In the genomic region with DNA sequence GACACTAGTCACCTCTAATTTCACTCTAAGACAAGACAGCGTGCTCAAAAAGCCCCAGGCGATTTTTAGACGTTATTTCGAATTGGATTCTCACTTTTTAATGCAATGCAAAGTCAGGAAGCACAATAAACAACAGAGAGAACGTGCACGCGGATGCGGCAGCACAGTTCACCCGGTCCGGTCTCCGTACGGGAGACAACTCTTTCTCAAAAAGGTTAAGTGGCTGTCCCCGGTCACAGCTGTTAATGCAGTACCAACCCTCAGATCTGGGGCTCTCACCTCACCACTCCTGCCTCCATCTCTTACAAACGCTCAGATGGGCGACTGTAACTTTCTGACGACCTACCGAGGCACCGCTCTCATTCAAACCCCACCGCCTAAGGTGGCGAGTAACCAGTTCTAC, we compare ENCODE assay signal across 8 cellular contexts. TPM values are rescaled to one million over a fixed set of nuclear protein-coding genes. Genes with fewer than 3 reads are reported as not detected.
A peak's percentile ranks its signal among the peaks of the same experiment; 100 is the strongest.
DNase-seq lines count a peak whose midpoint lies in the region; ATAC-seq and TF ChIP-seq lines count a peak whose summit lies in the region.

No MANE protein-coding gene starts in this region.

- peak overlapping the region; percentile 24; the same call in 1 of the 2 replicates for H2BK120ac ChIP-seq in IMR-90 (ENCODE audit: low read depth, low read length)

- peak overlapping the region; percentile 84 for H3K4me2 ChIP-seq in IMR-90 (ENCODE audit: low read depth, low read length)

- peaks cover 3 to 28% of the 10 kb centered on the region in 2 experiments; a peak in 3 of 4 replicates for H3K79me1 ChIP-seq in IMR-90 (ENCODE audit: low read depth in 1 of 2, low read length in 2 of 2)

- peak overlapping the region; percentile 94 for H3K23ac ChIP-seq in IMR-90 (ENCODE audit: low read depth, low read length)

- in situ Hi-C loops in IMR-90 (cut with MboI; ENCODE audit: low sequenced_read_pairs) = loop anchor here (10.0 kb wide), 1 partner anchor 409 kb away; no protein-coding TSS in a partner anchor

- ATAC-seq in IMR-90 (ENCODE audit: low read depth) = no peak
- ATAC-seq in body of pancreas = no peak
- ATAC-seq in lower lobe of right lung = peak in 1 of 2 donors; percentile 4

- no peak for TF ChIP-seq POLR2A in IMR-90 (IDR thresholded peaks at IDR 0.05; ENCODE audit: low read depth, low read length)
- TF ChIP-seq POLR2A in body of pancreas (IDR thresholded peaks at IDR 0.05) = no peak

- H3K27ac ChIP-seq in IMR-90 (ENCODE audit: insufficient read depth, low read length) (peak overlapping the region; percentile 70), body of pancreas (peak overlapping the region; percentile 91 to 98 (median 93)), lower lobe of right lung (peak overlapping the region; percentile 95)

- H4K91ac ChIP-seq in IMR-90 (ENCODE audit: insufficient read depth, low read depth, low read length) = peak overlapping the region; percentile 78

- peak overlapping the region; percentile 93 for H3K4me3 Mint-ChIP-seq in T-helper 1 cell treated with Interleukin-12 subunit alpha and Interleukin-12 subunit beta and Interleukin-4 antibody, amounts not matched to agents 30 μg/mL and 1 μg/mL, for 36 hours
- H3K4me3 Mint-ChIP-seq in type B pancreatic cell = peak overlapping the region; percentile 100

- no peak overlapping the region for H2BK20ac ChIP-seq in IMR-90 (ENCODE audit: low read depth, low read length)

- no peak for TF ChIP-seq RAD21 in IMR-90 (IDR thresholded peaks at IDR 0.05; ENCODE audit: low read length)

- H2BK5ac ChIP-seq in IMR-90 (ENCODE audit: low read depth, low read length, poor library complexity, severe bottlenecking) = peak overlapping the region; percentile 82

- H3K36me3 ChIP-seq in IMR-90 (ENCODE audit: control insufficient read depth, insufficient read depth, low read length) (no peaks in the 10 kb centered on the region), body of pancreas (replicated peaks in 1 of 2; ENCODE audit: insufficient read depth in 1 of 2, low read depth in 2 of 2) (no peaks in the 10 kb centered on the region), lower lobe of right lung (no peaks in the 10 kb centered on the region)

- peaks cover 53% of the 10 kb centered on the region for H4K20me1 ChIP-seq in IMR-90 (ENCODE audit: insufficient read depth, low read length)

- 0 out of 3 replicates have a peak overlapping the region, but pooled peaks have one; percentile 27 for H2BK15ac ChIP-seq in IMR-90 (ENCODE audit: low read depth, low read length)

- H2AK5ac ChIP-seq in IMR-90 (ENCODE audit: low read depth, low read length) = peak overlapping the region; percentile 51

- H3K4me1 ChIP-seq in IMR-90 (ENCODE audit: control insufficient read depth, insufficient read depth, low read length) (peaks cover 2% of the 10 kb centered on the region; the same call in 1 of the 2 replicates), body of pancreas (peaks cover 38% of the 10 kb centered on the region), lower lobe of right lung (peaks cover 48% of the 10 kb centered on the region)

- peak overlapping the region; percentile 98 for H3K14ac ChIP-seq in IMR-90 (replicated peaks; ENCODE audit: low read depth, low read length)

- POLR2A ChIA-PET in IMR-90 (lab: Charles Lee; ENCODE audit: unreplicated experiment) = interaction anchor here (0.6 to 0.9 kb wide), 2 partner anchors 377 to 388 kb away, joined by 3 read pairs; no protein-coding TSS in a partner anchor

- CTCF ChIA-PET in IMR-90 (lab: Yijun Ruan, JAX) = interaction anchor here (1.6 kb wide), 1 partner anchor 89 kb away, joined by 4 read pairs; no protein-coding TSS in a partner anchor

- H3K4me3 ChIP-seq in IMR-90 (ENCODE audit: insufficient read depth, low read depth, low read length) = peak overlapping the region; percentile 85
- H3K4me3 ChIP-seq in body of pancreas = peak overlapping the region; percentile 69 to 82
- H3K4me3 ChIP-seq in lower lobe of right lung = peak overlapping the region; percentile 93

- H3K27me3 Mint-ChIP-seq in T-helper 1 cell treated with Interleukin-12 subunit alpha and Interleukin-12 subunit beta and Interleukin-4 antibody, amounts not matched to agents 30 μg/mL and 1 μg/mL, for 36 hours (ENCODE audit: low read depth) = peaks cover 3% of the 10 kb centered on the region
- H3K27me3 Mint-ChIP-seq in type B pancreatic cell = no peaks in the 10 kb centered on the region

- intact Hi-C loops in IMR-90 (cut with micrococcal nuclease) (loop anchor here (2.0 to 10.0 kb wide), 2 partner anchors 89 to 289 kb away; no protein-coding TSS in a partner anchor), body of pancreas (cut with DNase I) (no loop called here), lower lobe of right lung (cut with DNase I) (no loop called here)

- 0% methylated on average over 12 of the region's 20 CpGs; no CpG with 5 or more reads in 1 of the 2 experiments for WGBS in IMR-90 (ENCODE audit: extremely low coverage in 2 of 2, insufficient read length in 1 of 2), 2 experiments
- 0 to 1% methylated on average over 10 to 20 of the region's 20 CpGs for whole genome bisulfite sequencing in body of pancreas, 2 donors

- no peaks in the 10 kb centered on the region for H3K9me3 Mint-ChIP-seq in T-helper 1 cell treated with Interleukin-12 subunit alpha and Interleukin-12 subunit beta and Interleukin-4 antibody, amounts not matched to agents 30 μg/mL and 1 μg/mL, for 36 hours
- H3K9me3 Mint-ChIP-seq in type B pancreatic cell = no peaks in the 10 kb centered on the region

- peak overlapping the region; percentile 95 for H3K4ac ChIP-seq in IMR-90 (ENCODE audit: low read depth, low read length)

- dilution Hi-C loops in IMR-90 (cut with HindIII; ENCODE audit: low sequenced_read_pairs, unreplicated experiment) = no loop called here

- H3K27ac Mint-ChIP-seq in T-helper 1 cell treated with Interleukin-12 subunit alpha and Interleukin-12 subunit beta and Interleukin-4 antibody, amounts not matched to agents 30 μg/mL and 1 μg/mL, for 36 hours = peak overlapping the region; percentile 98
- H3K27ac Mint-ChIP-seq in type B pancreatic cell = peak overlapping the region; percentile 89

- H3K4me1 Mint-ChIP-seq in T-helper 1 cell treated with Interleukin-12 subunit alpha and Interleukin-12 subunit beta and Interleukin-4 antibody, amounts not matched to agents 30 μg/mL and 1 μg/mL, for 36 hours (ENCODE audit: low read depth) = peaks cover 28% of the 10 kb centered on the region
- peaks cover 17% of the 10 kb centered on the region for H3K4me1 Mint-ChIP-seq in type B pancreatic cell (ENCODE audit: unreplicated experiment)

- H3K9me3 ChIP-seq in IMR-90 (ENCODE audit: control insufficient read depth, insufficient read depth, low read length) (no peaks in the 10 kb centered on the region), body of pancreas (no peaks in the 10 kb centered on the region), lower lobe of right lung (no peaks in the 10 kb centered on the region)

- peaks cover 7% of the 10 kb centered on the region for H3K36me3 Mint-ChIP-seq in T-helper 1 cell treated with Interleukin-12 subunit alpha and Interleukin-12 subunit beta and Interleukin-4 antibody, amounts not matched to agents 30 μg/mL and 1 μg/mL, for 36 hours (ENCODE audit: low read depth)
- peaks cover 4% of the 10 kb centered on the region for H3K36me3 Mint-ChIP-seq in type B pancreatic cell

- no peak overlapping the region for H4K5ac ChIP-seq in IMR-90 (ENCODE audit: low read depth, low read length)

- peak overlapping the region; percentile 90 for H2AFZ ChIP-seq in IMR-90 (replicated peaks; ENCODE audit: low read length, poor library complexity)

- H3K56ac ChIP-seq in IMR-90 (ENCODE audit: extremely low read depth, insufficient read depth, low read length) = peak overlapping the region; percentile 85

- peaks cover 11% of the 10 kb centered on the region; the same call in 1 of the 2 replicates for H3K9me1 ChIP-seq in IMR-90 (ENCODE audit: insufficient read depth, low read length)

- no peak for TF ChIP-seq CTCF in IMR-90 (conservative IDR thresholded peaks at IDR 0.05; ENCODE audit: low read depth, low read length)
- TF ChIP-seq CTCF in body of pancreas (IDR thresholded peaks at IDR 0.05) = peak in 1 of 7 experiments; percentile 3
- TF ChIP-seq CTCF in lower lobe of right lung (IDR thresholded peaks at IDR 0.05) = no peak
- no peak for TF ChIP-seq CTCF in type B pancreatic cell (conservative IDR thresholded peaks at IDR 0.05)

- H3K18ac ChIP-seq in IMR-90 (ENCODE audit: low read depth, low read length) = no peak overlapping the region

- H3K27me3 ChIP-seq in IMR-90 (ENCODE audit: control insufficient read depth, insufficient read depth, low read length) (no peaks in the 10 kb centered on the region), body of pancreas (no peaks in the 10 kb centered on the region), lower lobe of right lung (ENCODE audit: low read depth) (no peaks in the 10 kb centered on the region)

- no TSS peak for BruUV-seq in IMR-90 (replicated peaks; lab: Mats Ljungman, UMichigan)

- peak overlapping the region; percentile 32 to 75; a peak in 2 of 4 replicates for H4K8ac ChIP-seq in IMR-90 (ENCODE audit: low read depth in 2 of 2, low read length in 2 of 2)

- DNase-seq in T-helper 1 cell (no peak), IMR-90 (no peak), body of pancreas (no peak), lower lobe of right lung (no peak), type B pancreatic cell (ENCODE audit: extremely low spot score, unreplicated experiment) (no peak), NCI-H226 (no peak), DMS153 (lab: John Stamatoyannopoulos, UW) (no peak)

- H3K9ac ChIP-seq in IMR-90 (ENCODE audit: low read depth, low read length) = peak overlapping the region; percentile 71

- H2AK9ac ChIP-seq in IMR-90 (replicated peaks; ENCODE audit: low read depth, low read length, poor library complexity) = peak overlapping the region; percentile 92

TF ChIP-seq in IMR-90, 13 proteins besides CTCF, POLR2A, EP300 and RAD21:
- TF ChIP-seq MXI1 (IDR thresholded peaks at IDR 0.05; ENCODE audit: borderline replicate concordance, low read depth, low read length) (peak; percentile 44; the same call in 1 of the 2 replicates), CEBPB (IDR thresholded peaks at IDR 0.05; ENCODE audit: low read depth, low read length) (no peak)

RNA-seq across cellular contexts. Expression of a gene that starts 1.2 kb away (rescaled TPM):
- total RNA-seq in IMR-90 (2012; rRNA removed) = 88.4 and 111 TPM in 2 replicates
- polyA plus RNA-seq in IMR-90 (2012; rRNA removed) = 146 and 151 TPM in 2 replicates
- polyA plus RNA-seq in IMR-90 (2012; cell fraction: cytosol; rRNA removed) = 53.0 and 110 TPM in 2 replicates
- 75.3 and 282 TPM in 2 replicates for polyA plus RNA-seq in IMR-90 (2012; cell fraction: nucleus; rRNA removed; ENCODE audit: low replicate concordance)
- total RNA-seq in body of pancreas = 100 to 1,000 TPM in 1 of 2 donors, 10 to 100 TPM in 1; 90.8 to 201 TPM
- total RNA-seq in lower lobe of right lung = 253 TPM
- 217 and 326 TPM in 2 replicates for total RNA-seq in type B pancreatic cell (ENCODE audit: low replicate concordance)

RNA-seq across cellular contexts. Expression of a gene that starts 53.4 kb away (rescaled TPM):
- 6.7 and 7.2 TPM in 2 replicates for total RNA-seq in IMR-90 (2012; rRNA removed)
- polyA plus RNA-seq in IMR-90 (2012; rRNA removed) = 13.5 and 14.4 TPM in 2 replicates
- polyA plus RNA-seq in IMR-90 (2012; cell fraction: cytosol; rRNA removed) = 7.8 and 10.5 TPM in 2 replicates
- 48.2 and 69.5 TPM in 2 replicates for polyA plus RNA-seq in IMR-90 (2012; cell fraction: nucleus; rRNA removed; ENCODE audit: low replicate concordance)
- not detected for total RNA-seq in body of pancreas
- not detected for total RNA-seq in lower lobe of right lung
- total RNA-seq in type B pancreatic cell (ENCODE audit: low replicate concordance) = 1.2 and 1.4 TPM in 2 replicates
